Comparison of ENCODE assay signal across 18 cellular contexts in the genomic region with DNA sequence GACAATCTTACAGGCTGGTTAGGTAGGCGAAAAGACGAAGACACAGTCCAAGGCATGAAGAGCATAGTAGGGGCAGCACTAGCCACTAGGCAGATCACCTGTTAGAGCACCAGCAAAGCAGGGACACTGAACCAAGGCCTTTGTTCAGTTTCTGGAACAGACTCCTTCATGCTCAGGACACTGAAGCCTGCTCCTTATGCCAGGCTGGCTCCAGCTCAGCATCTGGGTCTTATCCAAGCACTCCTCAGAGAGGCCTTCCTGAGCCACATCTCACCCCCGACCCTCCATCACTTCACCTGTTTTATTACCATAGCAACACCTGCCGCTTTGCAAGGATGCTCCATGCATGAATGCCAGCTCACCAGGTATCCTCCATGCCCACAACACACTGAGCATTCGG. TPM values are rescaled to one million over a fixed set of nuclear protein-coding genes. Genes with fewer than 3 reads are reported as not detected.
DNase-seq lines count a peak whose midpoint lies in the region; ATAC-seq and TF ChIP-seq lines count a peak whose summit lies in the region.
"Had no signal": no experiment of that assay in that cellular context is flagged by ENCODE, and none has a peak within 500 bp of the region (broad histone marks: within the 10 kb centered on the region; RNA-seq: fewer than 3 reads in every experiment).

No MANE protein-coding gene starts in this region.

- no peaks in the 10 kb centered on the region for H3K27me3 Mint-ChIP-seq in osteocyte (ENCODE audit: unreplicated experiment)
- peaks cover 8 to 34% (median 12%) of the 10 kb centered on the region in 5 donors for H3K27me3 Mint-ChIP-seq in naive thymus-derived CD8-positive, alpha-beta T cell

- no peak for ATAC-seq in psoas muscle
- ATAC-seq in GM19463 (IDR thresholded peaks at IDR 0.05; ENCODE audit: unreplicated experiment), result no peak
- no peak for ATAC-seq in naive thymus-derived CD8-positive, alpha-beta T cell

- no peak overlapping the region for H3K27ac Mint-ChIP-seq in osteocyte (ENCODE audit: unreplicated experiment)
- H3K27ac Mint-ChIP-seq in naive thymus-derived CD8-positive, alpha-beta T cell, result no peak overlapping the region
- H3K27ac Mint-ChIP-seq: CD4-positive, alpha-beta T cell; HFFc6 had no signal

- POLR2A ChIA-PET in naive thymus-derived CD8-positive, alpha-beta T cell (lab: Charles Lee), result no interaction called here

- H3K9me3 Mint-ChIP-seq in osteocyte (ENCODE audit: unreplicated experiment), result peaks cover 14% of the 10 kb centered on the region
- H3K9me3 Mint-ChIP-seq in naive thymus-derived CD8-positive, alpha-beta T cell, result peaks cover 0 to 4% (median 0%) of the 10 kb centered on the region in 9 donors
- H3K9me3 Mint-ChIP-seq: CD4-positive, alpha-beta T cell had no signal

- H3K9me3 ChIP-seq in psoas muscle, result no peaks in the 10 kb centered on the region

- 55 to 70% (median 62%) methylated on average over 5 of the region's 5 CpGs for WGBS in psoas muscle, 3 donors

- no peaks in the 10 kb centered on the region for H3K27me3 ChIP-seq in psoas muscle (ENCODE audit: insufficient read depth in 3 of 3, low read length in 2 of 3)

- intact Hi-C loops in psoas muscle (cut with DNase I), result no loop called here

- H3K36me3 Mint-ChIP-seq in osteocyte (ENCODE audit: unreplicated experiment), result no peaks in the 10 kb centered on the region
- no peaks in the 10 kb centered on the region for H3K36me3 Mint-ChIP-seq in naive thymus-derived CD8-positive, alpha-beta T cell

- H3K4me3 ChIP-seq in psoas muscle, result no peak overlapping the region
- H3K4me3 ChIP-seq: SK-N-MC had no signal

- DNase-seq in activated CD8-positive, alpha-beta memory T cell treated with anti-CD3 and anti-CD28 coated beads, Interleukin-2, amount 50 U/mL, for 48 hours, result peak; percentile 38
- DNase-seq in activated CD8-positive, alpha-beta memory T cell treated with anti-CD3 and anti-CD28 coated beads for 24 hours, result no peak
- DNase-seq in cerebellar cortex (ENCODE audit: low spot score) (peak; percentile 97), osteocyte (ENCODE audit: extremely low spot score, unreplicated experiment) (peak; percentile 69), psoas muscle (no peak)
- DNase-seq in naive thymus-derived CD8-positive, alpha-beta T cell, result no peak
- DNase-seq: CD4-positive, alpha-beta T cell; HFFc6; KBM-7; NCI-H1105; NCI-H1930; NCI-H2171; NCI-H774; OCI-M1; SHP77 had no signal

- no peaks in the 10 kb centered on the region for H3K4me1 Mint-ChIP-seq in osteocyte (ENCODE audit: unreplicated experiment)
- no peaks in the 10 kb centered on the region for H3K4me1 Mint-ChIP-seq in naive thymus-derived CD8-positive, alpha-beta T cell

- no peaks in the 10 kb centered on the region for H3K4me1 ChIP-seq in psoas muscle

- no peak overlapping the region for H3K4me3 Mint-ChIP-seq in osteocyte (ENCODE audit: unreplicated experiment)
- H3K4me3 Mint-ChIP-seq in naive thymus-derived CD8-positive, alpha-beta T cell, result no peak overlapping the region
- H3K4me3 Mint-ChIP-seq: CD4-positive, alpha-beta T cell; HFFc6 had no signal

- TF ChIP-seq CTCF in osteocyte (IDR thresholded peaks at IDR 0.05) (no peak), psoas muscle (IDR thresholded peaks at IDR 0.05) (no peak)

- no peak overlapping the region for H3K27ac ChIP-seq in psoas muscle
- H3K27ac ChIP-seq: SK-N-MC had no signal

- H3K36me3 ChIP-seq in psoas muscle (ENCODE audit: insufficient read depth in 1 of 2, low read depth in 1 of 2), result no peaks in the 10 kb centered on the region

RNA-seq across cellular contexts. Expression of gene OTUD7A, which starts 46.5 kb away (rescaled TPM):
- total RNA-seq in osteocyte (1.7 and 2.3 TPM in 2 replicates), psoas muscle (1 to 10 TPM in 2 of 4 donors, under 1 TPM in 2; 0.41 to 1.1 (median 0.99) TPM)
- polyA plus RNA-seq in psoas muscle, result under 1 TPM; 0.31 to 0.75 (median 0.37) TPM
- 1 to 10 TPM; 8.4 to 8.6 TPM for total RNA-seq in naive thymus-derived CD8-positive, alpha-beta T cell
- polyA plus RNA-seq in naive thymus-derived CD8-positive, alpha-beta T cell, result under 1 TPM; 0.58 to 0.80 (median 0.72) TPM
- total RNA-seq: H4 had no signal

Comparison
In these comparisons a context has a peak if more than half of its experiments do, and no peak if none do; other contexts are left out.
1. DNase-seq: peak in activated CD8-positive, alpha-beta memory T cell treated with anti-CD3 and anti-CD28 coated beads, Interleukin-2, amount 50 U/mL, for 48 hours (single experiment), cerebellar cortex (single experiment) and osteocyte (single experiment); none in activated CD8-positive, alpha-beta memory T cell treated with anti-CD3 and anti-CD28 coated beads for 24 hours (single experiment), psoas muscle (0 of 2) and naive thymus-derived CD8-positive, alpha-beta T cell (0 of 10).